1 cellular context compared by ENCODE assay signal in the genomic region with DNA sequence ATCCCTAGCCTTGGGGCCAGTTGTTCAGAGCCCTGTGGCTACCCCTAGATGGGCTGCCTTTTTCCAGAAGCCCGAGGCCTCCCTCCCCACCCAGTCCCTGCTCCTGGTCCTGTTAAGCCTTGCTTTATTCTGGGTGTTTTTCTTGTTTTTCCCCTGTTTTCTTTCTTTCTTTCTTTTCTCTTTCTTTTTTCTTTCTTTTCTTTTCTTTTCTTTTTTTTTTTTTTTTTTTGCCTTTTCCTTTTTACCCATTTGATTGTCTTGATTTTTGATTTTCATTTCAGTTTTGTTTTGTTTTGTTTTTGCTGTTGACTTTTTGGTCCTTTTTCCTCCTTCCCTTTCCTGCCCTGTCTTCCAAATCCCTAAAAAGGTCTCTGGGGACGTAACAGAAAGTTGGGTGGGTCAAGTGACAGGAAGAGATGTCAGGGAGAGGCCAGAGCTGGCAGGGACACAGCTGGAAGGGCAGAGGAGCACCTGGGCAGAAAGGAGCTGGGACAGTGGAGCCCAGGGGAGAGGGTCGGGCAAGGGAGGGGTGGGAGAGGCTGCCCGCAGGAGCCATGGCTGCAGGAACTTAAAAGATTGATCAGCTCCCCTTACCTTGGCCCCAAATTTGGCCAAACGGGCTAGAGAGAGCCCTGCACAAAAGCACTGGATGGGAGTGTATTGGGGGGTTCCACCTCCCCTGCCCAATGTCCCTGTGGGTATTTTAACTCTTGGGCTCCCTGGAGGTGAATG.
TF ChIP-seq lines count a peak whose summit lies in the region.

No MANE protein-coding gene starts in this region.

TF ChIP-seq in IMR-90, 13 proteins besides CTCF, POLR2A, EP300 and RAD21:
- TF ChIP-seq USF2 (IDR thresholded peaks at IDR 0.05; ENCODE audit: low read depth, low read length) (no peak), MAZ (IDR thresholded peaks at IDR 0.05; ENCODE audit: borderline replicate concordance, low read depth, low read length) (no peak), MXI1 (IDR thresholded peaks at IDR 0.05; ENCODE audit: borderline replicate concordance, low read depth, low read length) (no peak), BHLHE40 (IDR thresholded peaks at IDR 0.05; ENCODE audit: low read depth, low read length) (no peak), SMC3 (IDR thresholded peaks at IDR 0.05; ENCODE audit: low read depth, low read length) (no peak), CHD1 (IDR thresholded peaks at IDR 0.05; ENCODE audit: low read depth, low read length) (no peak), RCOR1 (IDR thresholded peaks at IDR 0.05; ENCODE audit: insufficient replicate concordance, low read length) (no peak), FOS (IDR thresholded peaks at IDR 0.05; ENCODE audit: low read depth, low read length) (no peak), CEBPB (IDR thresholded peaks at IDR 0.05; ENCODE audit: low read depth, low read length) (no peak), MAFK (IDR thresholded peaks at IDR 0.05; ENCODE audit: low read depth, low read length) (no peak), RFX5 (IDR thresholded peaks at IDR 0.05; ENCODE audit: low read depth, low read length) (no peak), NFE2L2 (IDR thresholded peaks at IDR 0.05; ENCODE audit: low read depth, low read length) (no peak)
- TF ChIP-seq, protein P1, sequence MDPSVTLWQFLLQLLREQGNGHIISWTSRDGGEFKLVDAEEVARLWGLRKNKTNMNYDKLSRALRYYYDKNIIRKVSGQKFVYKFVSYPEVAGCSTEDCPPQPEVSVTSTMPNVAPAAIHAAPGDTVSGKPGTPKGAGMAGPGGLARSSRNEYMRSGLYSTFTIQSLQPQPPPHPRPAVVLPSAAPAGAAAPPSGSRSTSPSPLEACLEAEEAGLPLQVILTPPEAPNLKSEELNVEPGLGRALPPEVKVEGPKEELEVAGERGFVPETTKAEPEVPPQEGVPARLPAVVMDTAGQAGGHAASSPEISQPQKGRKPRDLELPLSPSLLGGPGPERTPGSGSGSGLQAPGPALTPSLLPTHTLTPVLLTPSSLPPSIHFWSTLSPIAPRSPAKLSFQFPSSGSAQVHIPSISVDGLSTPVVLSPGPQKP (IDR thresholded peaks at IDR 0.05; ENCODE audit: borderline replicate concordance, low read depth, low read length), result no peak
